6 cellular contexts compared by ENCODE assay signal in genomic region chr12:64323006-64323405, GRCh38.
"Had no signal": no experiment of that assay in that cellular context is flagged by ENCODE, and none has a peak within 500 bp of the region (broad histone marks: within the 10 kb centered on the region; RNA-seq: fewer than 3 reads in every experiment).

No MANE protein-coding gene starts in this region.

- H3K4me3 ChIP-seq: HAP-1 had no signal

- H3K9me3 ChIP-seq: HAP-1 had no signal

- H3K9me3 Mint-ChIP-seq: HFFc6 had no signal

- H3K27ac ChIP-seq: HL-60 had no signal

- H3K36me3 ChIP-seq: HAP-1 had no signal

- H3K4me3 Mint-ChIP-seq: HFFc6 had no signal

- DNase-seq: GOT3, H7, HFFc6, IMR-90 had no signal

- H3K27ac Mint-ChIP-seq: HFFc6 had no signal
